In the genomic region with DNA sequence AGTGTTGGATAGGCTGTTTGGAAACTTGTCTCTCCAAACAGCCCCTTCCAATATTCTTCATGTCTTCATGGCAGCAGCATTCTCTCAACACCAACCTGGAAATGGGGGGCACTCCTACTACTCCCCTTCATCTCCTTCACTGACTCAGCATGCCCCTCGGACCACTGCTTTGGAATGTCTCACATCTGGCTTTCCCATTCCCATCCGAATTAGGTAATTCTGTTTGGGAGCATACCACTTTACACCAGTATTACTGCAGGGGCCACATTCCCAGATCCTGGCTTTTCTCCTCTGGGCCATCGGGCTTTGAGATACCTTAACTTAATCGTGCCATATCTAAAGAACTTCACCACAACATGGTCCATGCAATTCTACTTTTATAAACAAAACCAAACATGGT, we compare ENCODE assay signal across 2 cellular contexts.
TF ChIP-seq lines count a peak whose summit lies in the region.

No MANE protein-coding gene starts in this region.

TF ChIP-seq in GM23338, 12 proteins besides CTCF, POLR2A, EP300 and RAD21:
- TF ChIP-seq POLR2AphosphoS5 (IDR thresholded peaks at IDR 0.05; ENCODE audit: low read depth) (no peak), NANOG (IDR thresholded peaks at IDR 0.05; ENCODE audit: borderline replicate concordance) (no peak), ZNF114 (CRISPR knock-in tag; IDR thresholded peaks at IDR 0.05) (no peak), EZH2phosphoT487 (IDR thresholded peaks at IDR 0.05; ENCODE audit: unreplicated experiment) (no peak), JUNB (IDR thresholded peaks at IDR 0.05; ENCODE audit: unreplicated experiment) (no peak), ZNF331 (CRISPR knock-in tag; IDR thresholded peaks at IDR 0.05; ENCODE audit: low read depth) (no peak), CREB1 (CRISPR knock-in tag; IDR thresholded peaks at IDR 0.05; ENCODE audit: low read depth) (no peak), EZH2 (IDR thresholded peaks at IDR 0.05; ENCODE audit: low read depth, unreplicated experiment) (no peak), ETS1 (IDR thresholded peaks at IDR 0.05) (no peak)
- TF ChIP-seq, protein P1, sequence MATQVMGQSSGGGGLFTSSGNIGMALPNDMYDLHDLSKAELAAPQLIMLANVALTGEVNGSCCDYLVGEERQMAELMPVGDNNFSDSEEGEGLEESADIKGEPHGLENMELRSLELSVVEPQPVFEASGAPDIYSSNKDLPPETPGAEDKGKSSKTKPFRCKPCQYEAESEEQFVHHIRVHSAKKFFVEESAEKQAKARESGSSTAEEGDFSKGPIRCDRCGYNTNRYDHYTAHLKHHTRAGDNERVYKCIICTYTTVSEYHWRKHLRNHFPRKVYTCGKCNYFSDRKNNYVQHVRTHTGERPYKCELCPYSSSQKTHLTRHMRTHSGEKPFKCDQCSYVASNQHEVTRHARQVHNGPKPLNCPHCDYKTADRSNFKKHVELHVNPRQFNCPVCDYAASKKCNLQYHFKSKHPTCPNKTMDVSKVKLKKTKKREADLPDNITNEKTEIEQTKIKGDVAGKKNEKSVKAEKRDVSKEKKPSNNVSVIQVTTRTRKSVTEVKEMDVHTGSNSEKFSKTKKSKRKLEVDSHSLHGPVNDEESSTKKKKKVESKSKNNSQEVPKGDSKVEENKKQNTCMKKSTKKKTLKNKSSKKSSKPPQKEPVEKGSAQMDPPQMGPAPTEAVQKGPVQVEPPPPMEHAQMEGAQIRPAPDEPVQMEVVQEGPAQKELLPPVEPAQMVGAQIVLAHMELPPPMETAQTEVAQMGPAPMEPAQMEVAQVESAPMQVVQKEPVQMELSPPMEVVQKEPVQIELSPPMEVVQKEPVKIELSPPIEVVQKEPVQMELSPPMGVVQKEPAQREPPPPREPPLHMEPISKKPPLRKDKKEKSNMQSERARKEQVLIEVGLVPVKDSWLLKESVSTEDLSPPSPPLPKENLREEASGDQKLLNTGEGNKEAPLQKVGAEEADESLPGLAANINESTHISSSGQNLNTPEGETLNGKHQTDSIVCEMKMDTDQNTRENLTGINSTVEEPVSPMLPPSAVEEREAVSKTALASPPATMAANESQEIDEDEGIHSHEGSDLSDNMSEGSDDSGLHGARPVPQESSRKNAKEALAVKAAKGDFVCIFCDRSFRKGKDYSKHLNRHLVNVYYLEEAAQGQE (IDR thresholded peaks at IDR 0.05; ENCODE audit: unreplicated experiment) = no peak

TF ChIP-seq in H1, 55 proteins besides CTCF, POLR2A, EP300 and RAD21:
- TF ChIP-seq TBP (IDR thresholded peaks at IDR 0.05; ENCODE audit: low read depth, low read length) (no peak), RBBP5 (IDR thresholded peaks at IDR 0.05; ENCODE audit: borderline replicate concordance, low read depth, low read length) (no peak), HDAC6 (IDR thresholded peaks at IDR 0.05; ENCODE audit: low read depth, low read length) (no peak), RNF2 (IDR thresholded peaks at IDR 0.05; ENCODE audit: borderline replicate concordance, low read depth, low read length, missing control alignments, poor library complexity, severe bottlenecking) (no peak), JUN (IDR thresholded peaks at IDR 0.05; ENCODE audit: low read depth, low read length) (no peak), SAP30 (IDR thresholded peaks at IDR 0.05; ENCODE audit: insufficient read depth, insufficient replicate concordance, low read length) (no peak), CBX8 (IDR thresholded peaks at IDR 0.05; ENCODE audit: borderline replicate concordance, low read depth, low read length) (no peak), CBX5 (IDR thresholded peaks at IDR 0.05; ENCODE audit: low read depth, low read length) (no peak)
TF ChIP-seq in H1: peak in this region for 0.
